In the genomic region with DNA sequence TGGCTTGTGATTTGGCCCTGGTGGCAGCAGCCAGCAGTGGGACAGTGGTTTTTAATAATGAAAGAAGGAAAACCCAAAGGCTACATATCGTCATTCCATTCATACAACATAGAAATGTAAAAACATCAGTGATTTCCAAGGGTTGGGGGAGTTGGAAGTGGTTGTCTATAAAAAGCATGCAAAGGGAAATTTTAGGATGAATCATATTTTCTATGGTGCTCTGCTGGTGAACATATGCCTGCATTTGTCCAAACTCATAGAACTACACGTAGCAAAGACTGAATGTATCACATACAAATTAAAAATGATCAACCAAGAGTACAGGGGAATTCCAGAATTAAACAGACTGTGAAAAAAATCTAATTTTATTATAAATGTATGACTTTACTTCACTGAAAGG, we compare ENCODE assay signal across 36 cellular contexts. TPM values are rescaled to one million over a fixed set of nuclear protein-coding genes. Genes with fewer than 3 reads are reported as not detected.
DNase-seq lines count a peak whose midpoint lies in the region; ATAC-seq and TF ChIP-seq lines count a peak whose summit lies in the region.
"Had no signal": no experiment of that assay in that cellular context is flagged by ENCODE, and none has a peak within 500 bp of the region (broad histone marks: within the 10 kb centered on the region; RNA-seq: fewer than 3 reads in every experiment).

No MANE protein-coding gene starts in this region.

- no peaks in the 10 kb centered on the region; the same call in 1 of the 2 replicates for H3K9me3 ChIP-seq in PC-3 (ENCODE audit: low read length)
- H3K9me3 ChIP-seq: Peyer's patch, SJCRH30, testis, uterus had no signal

- no peaks in the 10 kb centered on the region for H3K9me2 ChIP-seq in PC-3 (replicated peaks; ENCODE audit: low read length)

- intact Hi-C loops in PC-3 (cut with micrococcal nuclease): no loop called here

- H3K27ac Mint-ChIP-seq in activated naive CD8-positive, alpha-beta T cell treated with anti-CD3 and anti-CD28 coated beads, Interleukin-2, amount 50 U/mL, for 24 hours: no peak overlapping the region
- H3K27ac Mint-ChIP-seq in activated naive CD8-positive, alpha-beta T cell treated with anti-CD3 and anti-CD28 coated beads for 36 hours: no peak overlapping the region
- H3K27ac Mint-ChIP-seq: activated CD4-positive, alpha-beta memory T cell treated with anti-CD3 and anti-CD28 coated beads for 36 hours; activated T-helper 2 cell treated with anti-CD3 and anti-CD28 coated beads, Interferon-gamma antibody, Interleukin-2, Interleukin-4, amounts not matched to agents 10 μg/mL and 5 μg/mL and 100 μg/mL, durations not matched to agents 14 hours and 24 hours and 36 hours; natural killer cell treated with Interleukin-12 subunit alpha and Interleukin-12 subunit beta and Interleukin-15 and Interleukin-18, amount 100 ng/mL, for 72 hours; stimulated activated effector memory CD8-positive, alpha-beta T cell treated with anti-CD3 and anti-CD28 coated beads, Interleukin-12 subunit alpha, Interleukin-12 subunit beta, amount 100 ng/mL, for 72 hours had no signal

- no peak for DNase-seq in activated naive CD8-positive, alpha-beta T cell treated with anti-CD3 and anti-CD28 coated beads, Interleukin-2, amount 50 U/mL, for 24 hours
- DNase-seq in activated naive CD8-positive, alpha-beta T cell treated with anti-CD3 and anti-CD28 coated beads for 36 hours: no peak
- DNase-seq in PC-3 (peak; percentile 39), foreskin keratinocyte (peak; percentile 59 to 78), T-helper 1 cell (no peak), dermis blood vessel endothelial cell (no peak), NCI-H2227 (lab: John Stamatoyannopoulos, UW; ENCODE audit: unreplicated experiment) (no peak), hippocampal formation (lab: John Stamatoyannopoulos, UW) (no peak)
- DNase-seq: activated CD4-positive, alpha-beta memory T cell treated with anti-CD3 and anti-CD28 coated beads for 36 hours; activated CD4-positive, CD25-positive, alpha-beta regulatory T cell; activated CD8-positive, alpha-beta memory T cell treated with anti-CD3 and anti-CD28 coated beads, Interleukin-2, amount 50 U/mL, for 48 hours; cerebellar nuclear complex; DMS153; glutamatergic neuron; H7; KBM-7; kidney; midbrain; MM.1S; NCI-H1417; NCI-H2029 treated with DMSO at 0.1 percent for 48 hours; NCI-H2227 treated with DMSO at 0.1 percent for 48 hours; NCI-H69; Peyer's patch; SJCRH30; stimulated activated CD4-positive, alpha-beta T cell treated with anti-CD3 and anti-CD28 coated beads, Interleukin-4, amount 100 ng/mL, for 24 hours; testis; uterus had no signal

- no peaks in the 10 kb centered on the region for H3K27me3 Mint-ChIP-seq in activated naive CD8-positive, alpha-beta T cell treated with anti-CD3 and anti-CD28 coated beads, Interleukin-2, amount 50 U/mL, for 24 hours
- H3K27me3 Mint-ChIP-seq in activated naive CD8-positive, alpha-beta T cell treated with anti-CD3 and anti-CD28 coated beads for 36 hours: no peaks in the 10 kb centered on the region

- H4K20me1 ChIP-seq in PC-3 (ENCODE audit: low read length): no peaks in the 10 kb centered on the region
- H4K20me1 ChIP-seq: BLaER1 had no signal

- H3K27me3 ChIP-seq in PC-3 (ENCODE audit: low read length) (no peaks in the 10 kb centered on the region), foreskin keratinocyte (no peaks in the 10 kb centered on the region)
- H3K27me3 ChIP-seq: BLaER1, Peyer's patch, right atrium auricular region, SJCRH30, testis, uterus had no signal

- H3K4me1 ChIP-seq in PC-3 (ENCODE audit: insufficient read depth, low read length) (peaks cover 55% of the 10 kb centered on the region), foreskin keratinocyte (peaks cover 44% of the 10 kb centered on the region)
- H3K4me1 ChIP-seq: BLaER1, Peyer's patch, right atrium auricular region, testis, uterus had no signal

- H3K4me1 Mint-ChIP-seq in activated naive CD8-positive, alpha-beta T cell treated with anti-CD3 and anti-CD28 coated beads, Interleukin-2, amount 50 U/mL, for 24 hours: peaks cover 8% of the 10 kb centered on the region
- H3K4me1 Mint-ChIP-seq in activated naive CD8-positive, alpha-beta T cell treated with anti-CD3 and anti-CD28 coated beads for 36 hours: no peaks in the 10 kb centered on the region
- H3K4me1 Mint-ChIP-seq: stimulated activated effector memory CD8-positive, alpha-beta T cell treated with anti-CD3 and anti-CD28 coated beads, Interleukin-12 subunit alpha, Interleukin-12 subunit beta, amount 100 ng/mL, for 72 hours had no signal

- peaks cover 27% of the 10 kb centered on the region for H3F3A ChIP-seq in PC-3 (ENCODE audit: low read length, unreplicated experiment)

- POLR2A ChIA-PET in PC-3 (lab: Charles Lee; ENCODE audit: unreplicated experiment): no interaction called here

- peak; percentile 55 for ATAC-seq in activated naive CD8-positive, alpha-beta T cell treated with anti-CD3 and anti-CD28 coated beads, Interleukin-2, amount 50 U/mL, for 24 hours
- ATAC-seq in PC-3 (no peak), foreskin keratinocyte (peak; percentile 73)
- ATAC-seq: natural killer cell treated with Interleukin-12 subunit alpha and Interleukin-12 subunit beta and Interleukin-15 and Interleukin-18, amount 100 ng/mL, for 72 hours; stimulated activated effector memory CD8-positive, alpha-beta T cell treated with anti-CD3 and anti-CD28 coated beads, Interleukin-12 subunit alpha, Interleukin-12 subunit beta, amount 100 ng/mL, for 72 hours had no signal

- H3K4me3 Mint-ChIP-seq in activated naive CD8-positive, alpha-beta T cell treated with anti-CD3 and anti-CD28 coated beads, Interleukin-2, amount 50 U/mL, for 24 hours: no peak overlapping the region
- H3K4me3 Mint-ChIP-seq in activated naive CD8-positive, alpha-beta T cell treated with anti-CD3 and anti-CD28 coated beads for 36 hours: no peak overlapping the region
- H3K4me3 Mint-ChIP-seq: activated CD4-positive, alpha-beta memory T cell treated with anti-CD3 and anti-CD28 coated beads for 36 hours; natural killer cell treated with Interleukin-12 subunit alpha and Interleukin-12 subunit beta and Interleukin-15 and Interleukin-18, amount 100 ng/mL, for 72 hours; stimulated activated effector memory CD8-positive, alpha-beta T cell treated with anti-CD3 and anti-CD28 coated beads, Interleukin-12 subunit alpha, Interleukin-12 subunit beta, amount 100 ng/mL, for 72 hours had no signal

- no peaks in the 10 kb centered on the region for H3K79me2 ChIP-seq in PC-3 (ENCODE audit: low read length)
- H3K79me2 ChIP-seq: parathyroid adenoma had no signal

- peaks cover 5% of the 10 kb centered on the region; the same call in 1 of the 2 replicates for H3K36me3 ChIP-seq in PC-3 (ENCODE audit: low read depth, low read length)
- H3K36me3 ChIP-seq: BLaER1, Peyer's patch, right atrium auricular region, SJCRH30, uterus had no signal

- no peak overlapping the region for H3K4me3 ChIP-seq in PC-3 (ENCODE audit: low read length)
- H3K4me3 ChIP-seq: BLaER1, Peyer's patch, right atrium auricular region, SJCRH30, testis, uterus had no signal

- no TSS peak for BruUV-seq in PC-3 (replicated peaks; lab: Mats Ljungman, UMichigan)

- no peak overlapping the region for H3K4me2 ChIP-seq in PC-3 (ENCODE audit: low read length)
- H3K4me2 ChIP-seq: BLaER1 had no signal

- CTCF ChIA-PET in PC-3 (lab: Charles Lee): no interaction called here

- TF ChIP-seq CTCF in PC-3 (conservative IDR thresholded peaks at IDR 0.05; ENCODE audit: low read depth, low read length) (no peak), foreskin keratinocyte (conservative IDR thresholded peaks at IDR 0.05) (no peak)

- H3K36me3 Mint-ChIP-seq in activated naive CD8-positive, alpha-beta T cell treated with anti-CD3 and anti-CD28 coated beads, Interleukin-2, amount 50 U/mL, for 24 hours (ENCODE audit: low read depth): no peaks in the 10 kb centered on the region
- H3K36me3 Mint-ChIP-seq in activated naive CD8-positive, alpha-beta T cell treated with anti-CD3 and anti-CD28 coated beads for 36 hours: peaks cover 6% of the 10 kb centered on the region
- H3K36me3 Mint-ChIP-seq: natural killer cell treated with Interleukin-12 subunit alpha and Interleukin-12 subunit beta and Interleukin-15 and Interleukin-18, amount 100 ng/mL, for 72 hours; stimulated activated effector memory CD8-positive, alpha-beta T cell treated with anti-CD3 and anti-CD28 coated beads, Interleukin-12 subunit alpha, Interleukin-12 subunit beta, amount 100 ng/mL, for 72 hours had no signal

- H3K9ac ChIP-seq in PC-3 (ENCODE audit: low read length): no peak overlapping the region
- H3K9ac ChIP-seq: BLaER1, parathyroid adenoma had no signal

- peaks cover 14% of the 10 kb centered on the region for H3K9me3 Mint-ChIP-seq in activated naive CD8-positive, alpha-beta T cell treated with anti-CD3 and anti-CD28 coated beads, Interleukin-2, amount 50 U/mL, for 24 hours
- peaks cover 10% of the 10 kb centered on the region for H3K9me3 Mint-ChIP-seq in activated naive CD8-positive, alpha-beta T cell treated with anti-CD3 and anti-CD28 coated beads for 36 hours
- H3K9me3 Mint-ChIP-seq: stimulated activated effector memory CD8-positive, alpha-beta T cell treated with anti-CD3 and anti-CD28 coated beads, Interleukin-12 subunit alpha, Interleukin-12 subunit beta, amount 100 ng/mL, for 72 hours had no signal

- H2AFZ ChIP-seq in PC-3 (ENCODE audit: low read length): no peak overlapping the region
- H2AFZ ChIP-seq: parathyroid adenoma had no signal

- H3K27ac ChIP-seq in PC-3 (ENCODE audit: low read length): peak overlapping the region; percentile 89; the same call in 1 of the 2 replicates
- H3K27ac ChIP-seq in foreskin keratinocyte: peak overlapping the region; percentile 48
- H3K27ac ChIP-seq: BLaER1, parathyroid adenoma, Peyer's patch, right atrium auricular region, SJCRH30, testis, uterus had no signal

RNA-seq across cellular contexts. Expression of gene OR5B3, which starts 11.1 kb away (rescaled TPM):
- not detected for total RNA-seq in activated naive CD8-positive, alpha-beta T cell treated with anti-CD3 and anti-CD28 coated beads for 36 hours
- total RNA-seq in PC-3 (2014; rRNA removed) (not detected in 2 replicates), foreskin keratinocyte (not detected in 2 replicates), dermis blood vessel endothelial cell (not detected in 2 replicates)
- not detected in 2 replicates for polyA plus RNA-seq in foreskin keratinocyte
- total RNA-seq: activated CD4-positive, alpha-beta memory T cell treated with anti-CD3 and anti-CD28 coated beads for 36 hours; activated T-helper 2 cell treated with anti-CD3 and anti-CD28 coated beads, Interferon-gamma antibody, Interleukin-2, Interleukin-4, amounts not matched to agents 10 μg/mL and 5 μg/mL and 100 μg/mL, durations not matched to agents 14 hours and 24 hours and 36 hours; fibroblast of lung; H7; kidney; lower leg skin; natural killer cell treated with Interleukin-12 subunit alpha and Interleukin-12 subunit beta and Interleukin-15 and Interleukin-18, amount 100 ng/mL, for 72 hours; Peyer's patch; right atrium auricular region; SJCRH30; testis; uterus had no signal
- polyA plus RNA-seq: fibroblast of lung had no signal

RNA-seq across cellular contexts. Expression of gene OR5B2, which starts 32.3 kb away (rescaled TPM):
- not detected for total RNA-seq in activated naive CD8-positive, alpha-beta T cell treated with anti-CD3 and anti-CD28 coated beads for 36 hours
- total RNA-seq in PC-3 (2014; rRNA removed): not detected in 2 replicates
- total RNA-seq in foreskin keratinocyte: not detected in 2 replicates
- polyA plus RNA-seq in foreskin keratinocyte: not detected in 2 replicates
- total RNA-seq in dermis blood vessel endothelial cell: not detected in 2 replicates
- total RNA-seq: activated CD4-positive, alpha-beta memory T cell treated with anti-CD3 and anti-CD28 coated beads for 36 hours; activated T-helper 2 cell treated with anti-CD3 and anti-CD28 coated beads, Interferon-gamma antibody, Interleukin-2, Interleukin-4, amounts not matched to agents 10 μg/mL and 5 μg/mL and 100 μg/mL, durations not matched to agents 14 hours and 24 hours and 36 hours; fibroblast of lung; H7; kidney; lower leg skin; natural killer cell treated with Interleukin-12 subunit alpha and Interleukin-12 subunit beta and Interleukin-15 and Interleukin-18, amount 100 ng/mL, for 72 hours; Peyer's patch; right atrium auricular region; SJCRH30; uterus had no signal
- polyA plus RNA-seq: fibroblast of lung had no signal

RNA-seq across cellular contexts. Expression of gene OR5B17, which starts 36.7 kb away (rescaled TPM):
- total RNA-seq in activated naive CD8-positive, alpha-beta T cell treated with anti-CD3 and anti-CD28 coated beads for 36 hours: not detected
- total RNA-seq in PC-3 (2014; rRNA removed) (not detected in 2 replicates), foreskin keratinocyte (not detected in 2 replicates), dermis blood vessel endothelial cell (not detected in 2 replicates)
- not detected in 2 replicates for polyA plus RNA-seq in foreskin keratinocyte
- total RNA-seq: activated CD4-positive, alpha-beta memory T cell treated with anti-CD3 and anti-CD28 coated beads for 36 hours; activated T-helper 2 cell treated with anti-CD3 and anti-CD28 coated beads, Interferon-gamma antibody, Interleukin-2, Interleukin-4, amounts not matched to agents 10 μg/mL and 5 μg/mL and 100 μg/mL, durations not matched to agents 14 hours and 24 hours and 36 hours; fibroblast of lung; H7; kidney; lower leg skin; natural killer cell treated with Interleukin-12 subunit alpha and Interleukin-12 subunit beta and Interleukin-15 and Interleukin-18, amount 100 ng/mL, for 72 hours; Peyer's patch; right atrium auricular region; SJCRH30; testis; uterus had no signal
- polyA plus RNA-seq: fibroblast of lung had no signal

RNA-seq across cellular contexts. Expression of gene OR5B12, which starts 46.5 kb away (rescaled TPM):
- total RNA-seq in activated naive CD8-positive, alpha-beta T cell treated with anti-CD3 and anti-CD28 coated beads for 36 hours: not detected
- total RNA-seq in PC-3 (2014; rRNA removed) (not detected in 2 replicates), foreskin keratinocyte (not detected in 2 replicates), dermis blood vessel endothelial cell (not detected in 2 replicates)
- not detected in 2 replicates for polyA plus RNA-seq in foreskin keratinocyte
- total RNA-seq: activated CD4-positive, alpha-beta memory T cell treated with anti-CD3 and anti-CD28 coated beads for 36 hours; activated T-helper 2 cell treated with anti-CD3 and anti-CD28 coated beads, Interferon-gamma antibody, Interleukin-2, Interleukin-4, amounts not matched to agents 10 μg/mL and 5 μg/mL and 100 μg/mL, durations not matched to agents 14 hours and 24 hours and 36 hours; fibroblast of lung; H7; kidney; lower leg skin; natural killer cell treated with Interleukin-12 subunit alpha and Interleukin-12 subunit beta and Interleukin-15 and Interleukin-18, amount 100 ng/mL, for 72 hours; Peyer's patch; right atrium auricular region; SJCRH30 had no signal

Comparison
In these comparisons a context has a peak if more than half of its experiments do, and no peak if none do; other contexts are left out.
1. DNase-seq: peak in PC-3 (single experiment) and foreskin keratinocyte (2 of 2); none in activated naive CD8-positive, alpha-beta T cell treated with anti-CD3 and anti-CD28 coated beads, Interleukin-2, amount 50 U/mL, for 24 hours (single experiment), activated naive CD8-positive, alpha-beta T cell treated with anti-CD3 and anti-CD28 coated beads for 36 hours (single experiment), T-helper 1 cell (0 of 5), dermis blood vessel endothelial cell (single experiment), NCI-H2227 (single experiment) and hippocampal formation (0 of 2).